ENCODE assay signal across 2 cellular contexts in the genomic region with DNA sequence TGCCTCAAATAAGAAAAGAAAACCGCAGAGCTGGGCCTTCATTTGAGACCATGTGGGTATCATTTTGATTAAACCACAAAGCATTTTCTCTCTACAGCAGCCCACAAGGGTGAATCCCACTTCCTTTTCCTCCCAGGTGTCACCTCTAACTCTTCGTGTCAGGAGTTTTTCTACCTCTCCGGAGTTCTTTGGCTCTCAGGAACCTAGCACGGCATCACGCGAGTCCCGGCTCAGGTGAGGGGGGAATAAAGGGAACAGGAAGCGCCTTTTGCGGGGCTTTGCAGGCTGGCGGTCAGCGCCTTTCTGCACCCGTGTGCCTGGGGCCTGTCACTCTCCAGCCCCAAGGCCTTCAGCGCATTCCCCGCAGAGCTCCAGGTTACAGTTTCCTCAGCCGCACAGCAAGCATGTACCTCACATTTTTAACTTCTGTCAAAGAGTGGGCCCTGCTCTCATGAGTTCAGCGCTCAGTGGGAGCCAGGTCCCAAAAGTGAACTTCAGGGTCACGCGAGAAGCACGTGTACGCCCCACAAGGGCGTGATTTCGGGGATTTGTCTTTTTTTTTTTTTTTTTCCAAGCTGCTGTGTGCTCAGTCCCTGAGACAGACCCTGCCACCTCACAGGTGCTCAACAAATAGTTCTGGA.
A peak's percentile ranks its signal among the peaks of the same experiment; 100 is the strongest.
TF ChIP-seq lines count a peak whose summit lies in the region.

No MANE protein-coding gene starts in this region.

TF ChIP-seq in SK-N-SH treated with all-trans-retinoic acid at 6 μM for 48 hours, 23 proteins besides CTCF, POLR2A, EP300 and RAD21:
- TF ChIP-seq, protein P1, sequence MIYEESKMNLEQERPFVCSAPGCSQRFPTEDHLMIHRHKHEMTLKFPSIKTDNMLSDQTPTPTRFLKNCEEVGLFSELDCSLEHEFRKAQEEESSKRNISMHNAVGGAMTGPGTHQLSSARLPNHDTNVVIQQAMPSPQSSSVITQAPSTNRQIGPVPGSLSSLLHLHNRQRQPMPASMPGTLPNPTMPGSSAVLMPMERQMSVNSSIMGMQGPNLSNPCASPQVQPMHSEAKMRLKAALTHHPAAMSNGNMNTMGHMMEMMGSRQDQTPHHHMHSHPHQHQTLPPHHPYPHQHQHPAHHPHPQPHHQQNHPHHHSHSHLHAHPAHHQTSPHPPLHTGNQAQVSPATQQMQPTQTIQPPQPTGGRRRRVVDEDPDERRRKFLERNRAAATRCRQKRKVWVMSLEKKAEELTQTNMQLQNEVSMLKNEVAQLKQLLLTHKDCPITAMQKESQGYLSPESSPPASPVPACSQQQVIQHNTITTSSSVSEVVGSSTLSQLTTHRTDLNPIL (CRISPR knock-in tag; IDR thresholded peaks at IDR 0.05; ENCODE audit: low read depth), result no peak
- TF ChIP-seq RARB (CRISPR knock-in tag; IDR thresholded peaks at IDR 0.05) (no peak), TOX (CRISPR knock-in tag; IDR thresholded peaks at IDR 0.05; ENCODE audit: borderline replicate concordance) (no peak), ESRRG (CRISPR knock-in tag; IDR thresholded peaks at IDR 0.05) (no peak), ZNF8 (CRISPR knock-in tag; IDR thresholded peaks at IDR 0.05) (no peak)
- TF ChIP-seq, protein P2, sequence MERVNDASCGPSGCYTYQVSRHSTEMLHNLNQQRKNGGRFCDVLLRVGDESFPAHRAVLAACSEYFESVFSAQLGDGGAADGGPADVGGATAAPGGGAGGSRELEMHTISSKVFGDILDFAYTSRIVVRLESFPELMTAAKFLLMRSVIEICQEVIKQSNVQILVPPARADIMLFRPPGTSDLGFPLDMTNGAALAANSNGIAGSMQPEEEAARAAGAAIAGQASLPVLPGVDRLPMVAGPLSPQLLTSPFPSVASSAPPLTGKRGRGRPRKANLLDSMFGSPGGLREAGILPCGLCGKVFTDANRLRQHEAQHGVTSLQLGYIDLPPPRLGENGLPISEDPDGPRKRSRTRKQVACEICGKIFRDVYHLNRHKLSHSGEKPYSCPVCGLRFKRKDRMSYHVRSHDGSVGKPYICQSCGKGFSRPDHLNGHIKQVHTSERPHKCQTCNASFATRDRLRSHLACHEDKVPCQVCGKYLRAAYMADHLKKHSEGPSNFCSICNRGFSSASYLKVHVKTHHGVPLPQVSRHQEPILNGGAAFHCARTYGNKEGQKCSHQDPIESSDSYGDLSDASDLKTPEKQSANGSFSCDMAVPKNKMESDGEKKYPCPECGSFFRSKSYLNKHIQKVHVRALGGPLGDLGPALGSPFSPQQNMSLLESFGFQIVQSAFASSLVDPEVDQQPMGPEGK (CRISPR knock-in tag; IDR thresholded peaks at IDR 0.05; ENCODE audit: borderline replicate concordance), result no peak
TF ChIP-seq in SK-N-SH treated with all-trans-retinoic acid at 6 μM for 48 hours: peak in this region for 0.

TF ChIP-seq in GM12878, 131 proteins besides CTCF, POLR2A, EP300 and RAD21 (continued from another document and continues in another):
- TF ChIP-seq, protein P3, sequence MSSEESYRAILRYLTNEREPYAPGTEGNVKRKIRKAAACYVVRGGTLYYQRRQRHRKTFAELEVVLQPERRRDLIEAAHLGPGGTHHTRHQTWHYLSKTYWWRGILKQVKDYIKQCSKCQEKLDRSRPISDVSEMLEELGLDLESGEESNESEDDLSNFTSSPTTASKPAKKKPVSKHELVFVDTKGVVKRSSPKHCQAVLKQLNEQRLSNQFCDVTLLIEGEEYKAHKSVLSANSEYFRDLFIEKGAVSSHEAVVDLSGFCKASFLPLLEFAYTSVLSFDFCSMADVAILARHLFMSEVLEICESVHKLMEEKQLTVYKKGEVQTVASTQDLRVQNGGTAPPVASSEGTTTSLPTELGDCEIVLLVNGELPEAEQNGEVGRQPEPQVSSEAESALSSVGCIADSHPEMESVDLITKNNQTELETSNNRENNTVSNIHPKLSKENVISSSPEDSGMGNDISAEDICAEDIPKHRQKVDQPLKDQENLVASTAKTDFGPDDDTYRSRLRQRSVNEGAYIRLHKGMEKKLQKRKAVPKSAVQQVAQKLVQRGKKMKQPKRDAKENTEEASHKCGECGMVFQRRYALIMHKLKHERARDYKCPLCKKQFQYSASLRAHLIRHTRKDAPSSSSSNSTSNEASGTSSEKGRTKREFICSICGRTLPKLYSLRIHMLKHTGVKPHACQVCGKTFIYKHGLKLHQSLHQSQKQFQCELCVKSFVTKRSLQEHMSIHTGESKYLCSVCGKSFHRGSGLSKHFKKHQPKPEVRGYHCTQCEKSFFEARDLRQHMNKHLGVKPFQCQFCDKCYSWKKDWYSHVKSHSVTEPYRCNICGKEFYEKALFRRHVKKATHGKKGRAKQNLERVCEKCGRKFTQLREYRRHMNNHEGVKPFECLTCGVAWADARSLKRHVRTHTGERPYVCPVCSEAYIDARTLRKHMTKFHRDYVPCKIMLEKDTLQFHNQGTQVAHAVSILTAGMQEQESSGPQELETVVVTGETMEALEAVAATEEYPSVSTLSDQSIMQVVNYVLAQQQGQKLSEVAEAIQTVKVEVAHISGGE (CRISPR knock-in tag; IDR thresholded peaks at IDR 0.05), result no peak
- TF ChIP-seq NR2F1 (conservative IDR thresholded peaks at IDR 0.05) (peak; percentile 45; the same call in 1 of the 2 replicates), IKZF1 (conservative IDR thresholded peaks at IDR 0.05) (peak; percentile 65; the same call in 1 of the 2 replicates), FOS (IDR thresholded peaks at IDR 0.05; ENCODE audit: borderline replicate concordance, extremely low read depth, insufficient read length) (no peak), TBL1XR1 (IDR thresholded peaks at IDR 0.05; ENCODE audit: low read depth, low read length) (0 out of 2 replicates have a peak, but pooled peaks have one; percentile 37), IKZF2 (IDR thresholded peaks at IDR 0.05) (peak; percentile 63 to 65), CBX3 (IDR thresholded peaks at IDR 0.05; ENCODE audit: borderline replicate concordance, low read depth) (no peak), CREB1 (IDR thresholded peaks at IDR 0.05; ENCODE audit: low read depth) (0 out of 2 replicates have a peak, but pooled peaks have one; percentile 22), TCF3 (IDR thresholded peaks at IDR 0.05; ENCODE audit: borderline replicate concordance, insufficient read depth, low read depth, low read length) (peak; percentile 80; the same call in 1 of the 2 replicates), SPI1 (IDR thresholded peaks at IDR 0.05; ENCODE audit: borderline replicate concordance, insufficient read depth, low read depth, low read length) (peak; percentile 82), BHLHE40 (IDR thresholded peaks at IDR 0.05; ENCODE audit: borderline replicate concordance in 1 of 2, low read depth in 2 of 2, low read length in 1 of 2) (peak; percentile 75 to 88), NFIC (IDR thresholded peaks at IDR 0.05; ENCODE audit: low read depth, low read length) (peak; percentile 93), ZNF217 (IDR thresholded peaks at IDR 0.05) (no peak), PML (IDR thresholded peaks at IDR 0.05; ENCODE audit: low read length) (peak; percentile 89), BMI1 (IDR thresholded peaks at IDR 0.05; ENCODE audit: borderline replicate concordance) (no peak), TCF12 (IDR thresholded peaks at IDR 0.05; ENCODE audit: low read depth, low read length) (0 out of 2 replicates have a peak, but pooled peaks have one; percentile 61), SREBF1 (IDR thresholded peaks at IDR 0.05; ENCODE audit: low read length) (no peak), RBBP5 (conservative IDR thresholded peaks at IDR 0.05) (no peak), HCFC1 (IDR thresholded peaks at IDR 0.05; ENCODE audit: low read length) (no peak), ESRRA (IDR thresholded peaks at IDR 0.05; ENCODE audit: low read length) (no peak), SRF (IDR thresholded peaks at IDR 0.05; ENCODE audit: low read depth in 2 of 2, low read length in 2 of 2) (peak in 1 of 2 experiments; percentile 11; a peak in 1 of 4 replicates), YY1 (IDR thresholded peaks at IDR 0.05; ENCODE audit: low read depth, low read length) (no peak; the same call in 1 of the 2 replicates), CHD2 (IDR thresholded peaks at IDR 0.05; ENCODE audit: borderline replicate concordance, low read depth, low read length) (peak; percentile 41; the same call in 1 of the 2 replicates), JUND (IDR thresholded peaks at IDR 0.05; ENCODE audit: low read depth, low read length) (no peak), POLR2AphosphoS2 (IDR thresholded peaks at IDR 0.05; ENCODE audit: low read depth, low read length) (no peak; the same call in 1 of the 2 replicates), DPF2 (IDR thresholded peaks at IDR 0.05) (peak; percentile 65), RUNX3 (IDR thresholded peaks at IDR 0.05; ENCODE audit: low read length) (peak; percentile 98)
- TF ChIP-seq, protein P4, sequence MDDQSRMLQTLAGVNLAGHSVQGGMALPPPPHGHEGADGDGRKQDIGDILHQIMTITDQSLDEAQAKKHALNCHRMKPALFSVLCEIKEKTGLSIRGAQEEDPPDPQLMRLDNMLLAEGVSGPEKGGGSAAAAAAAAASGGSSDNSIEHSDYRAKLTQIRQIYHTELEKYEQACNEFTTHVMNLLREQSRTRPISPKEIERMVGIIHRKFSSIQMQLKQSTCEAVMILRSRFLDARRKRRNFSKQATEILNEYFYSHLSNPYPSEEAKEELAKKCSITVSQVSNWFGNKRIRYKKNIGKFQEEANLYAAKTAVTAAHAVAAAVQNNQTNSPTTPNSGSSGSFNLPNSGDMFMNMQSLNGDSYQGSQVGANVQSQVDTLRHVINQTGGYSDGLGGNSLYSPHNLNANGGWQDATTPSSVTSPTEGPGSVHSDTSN (IDR thresholded peaks at IDR 0.05; ENCODE audit: insufficient replicate concordance, low read depth, low read length), result peak; percentile 12
- TF ChIP-seq, protein P5, sequence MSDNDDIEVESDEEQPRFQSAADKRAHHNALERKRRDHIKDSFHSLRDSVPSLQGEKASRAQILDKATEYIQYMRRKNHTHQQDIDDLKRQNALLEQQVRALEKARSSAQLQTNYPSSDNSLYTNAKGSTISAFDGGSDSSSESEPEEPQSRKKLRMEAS (IDR thresholded peaks at IDR 0.05; ENCODE audit: low read depth, low read length), result 0 out of 2 replicates have a peak, but pooled peaks have one; percentile 7
- TF ChIP-seq, protein P6, sequence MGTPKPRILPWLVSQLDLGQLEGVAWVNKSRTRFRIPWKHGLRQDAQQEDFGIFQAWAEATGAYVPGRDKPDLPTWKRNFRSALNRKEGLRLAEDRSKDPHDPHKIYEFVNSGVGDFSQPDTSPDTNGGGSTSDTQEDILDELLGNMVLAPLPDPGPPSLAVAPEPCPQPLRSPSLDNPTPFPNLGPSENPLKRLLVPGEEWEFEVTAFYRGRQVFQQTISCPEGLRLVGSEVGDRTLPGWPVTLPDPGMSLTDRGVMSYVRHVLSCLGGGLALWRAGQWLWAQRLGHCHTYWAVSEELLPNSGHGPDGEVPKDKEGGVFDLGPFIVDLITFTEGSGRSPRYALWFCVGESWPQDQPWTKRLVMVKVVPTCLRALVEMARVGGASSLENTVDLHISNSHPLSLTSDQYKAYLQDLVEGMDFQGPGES (IDR thresholded peaks at IDR 0.05), result no peak
- TF ChIP-seq, protein P7, sequence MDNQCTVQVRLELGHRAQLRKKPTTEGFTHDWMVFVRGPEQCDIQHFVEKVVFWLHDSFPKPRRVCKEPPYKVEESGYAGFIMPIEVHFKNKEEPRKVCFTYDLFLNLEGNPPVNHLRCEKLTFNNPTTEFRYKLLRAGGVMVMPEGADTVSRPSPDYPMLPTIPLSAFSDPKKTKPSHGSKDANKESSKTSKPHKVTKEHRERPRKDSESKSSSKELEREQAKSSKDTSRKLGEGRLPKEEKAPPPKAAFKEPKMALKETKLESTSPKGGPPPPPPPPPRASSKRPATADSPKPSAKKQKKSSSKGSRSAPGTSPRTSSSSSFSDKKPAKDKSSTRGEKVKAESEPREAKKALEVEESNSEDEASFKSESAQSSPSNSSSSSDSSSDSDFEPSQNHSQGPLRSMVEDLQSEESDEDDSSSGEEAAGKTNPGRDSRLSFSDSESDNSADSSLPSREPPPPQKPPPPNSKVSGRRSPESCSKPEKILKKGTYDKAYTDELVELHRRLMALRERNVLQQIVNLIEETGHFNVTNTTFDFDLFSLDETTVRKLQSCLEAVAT (IDR thresholded peaks at IDR 0.05), result no peak; the same call in 1 of the 2 replicates
- TF ChIP-seq, protein P8, sequence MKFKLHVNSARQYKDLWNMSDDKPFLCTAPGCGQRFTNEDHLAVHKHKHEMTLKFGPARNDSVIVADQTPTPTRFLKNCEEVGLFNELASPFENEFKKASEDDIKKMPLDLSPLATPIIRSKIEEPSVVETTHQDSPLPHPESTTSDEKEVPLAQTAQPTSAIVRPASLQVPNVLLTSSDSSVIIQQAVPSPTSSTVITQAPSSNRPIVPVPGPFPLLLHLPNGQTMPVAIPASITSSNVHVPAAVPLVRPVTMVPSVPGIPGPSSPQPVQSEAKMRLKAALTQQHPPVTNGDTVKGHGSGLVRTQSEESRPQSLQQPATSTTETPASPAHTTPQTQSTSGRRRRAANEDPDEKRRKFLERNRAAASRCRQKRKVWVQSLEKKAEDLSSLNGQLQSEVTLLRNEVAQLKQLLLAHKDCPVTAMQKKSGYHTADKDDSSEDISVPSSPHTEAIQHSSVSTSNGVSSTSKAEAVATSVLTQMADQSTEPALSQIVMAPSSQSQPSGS (IDR thresholded peaks at IDR 0.05; ENCODE audit: low read length), result peak; percentile 57; the same call in 1 of the 2 replicates
- TF ChIP-seq, protein P9, sequence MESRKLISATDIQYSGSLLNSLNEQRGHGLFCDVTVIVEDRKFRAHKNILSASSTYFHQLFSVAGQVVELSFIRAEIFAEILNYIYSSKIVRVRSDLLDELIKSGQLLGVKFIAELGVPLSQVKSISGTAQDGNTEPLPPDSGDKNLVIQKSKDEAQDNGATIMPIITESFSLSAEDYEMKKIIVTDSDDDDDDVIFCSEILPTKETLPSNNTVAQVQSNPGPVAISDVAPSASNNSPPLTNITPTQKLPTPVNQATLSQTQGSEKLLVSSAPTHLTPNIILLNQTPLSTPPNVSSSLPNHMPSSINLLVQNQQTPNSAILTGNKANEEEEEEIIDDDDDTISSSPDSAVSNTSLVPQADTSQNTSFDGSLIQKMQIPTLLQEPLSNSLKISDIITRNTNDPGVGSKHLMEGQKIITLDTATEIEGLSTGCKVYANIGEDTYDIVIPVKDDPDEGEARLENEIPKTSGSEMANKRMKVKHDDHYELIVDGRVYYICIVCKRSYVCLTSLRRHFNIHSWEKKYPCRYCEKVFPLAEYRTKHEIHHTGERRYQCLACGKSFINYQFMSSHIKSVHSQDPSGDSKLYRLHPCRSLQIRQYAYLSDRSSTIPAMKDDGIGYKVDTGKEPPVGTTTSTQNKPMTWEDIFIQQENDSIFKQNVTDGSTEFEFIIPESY (IDR thresholded peaks at IDR 0.05), result no peak
- TF ChIP-seq, protein P10, sequence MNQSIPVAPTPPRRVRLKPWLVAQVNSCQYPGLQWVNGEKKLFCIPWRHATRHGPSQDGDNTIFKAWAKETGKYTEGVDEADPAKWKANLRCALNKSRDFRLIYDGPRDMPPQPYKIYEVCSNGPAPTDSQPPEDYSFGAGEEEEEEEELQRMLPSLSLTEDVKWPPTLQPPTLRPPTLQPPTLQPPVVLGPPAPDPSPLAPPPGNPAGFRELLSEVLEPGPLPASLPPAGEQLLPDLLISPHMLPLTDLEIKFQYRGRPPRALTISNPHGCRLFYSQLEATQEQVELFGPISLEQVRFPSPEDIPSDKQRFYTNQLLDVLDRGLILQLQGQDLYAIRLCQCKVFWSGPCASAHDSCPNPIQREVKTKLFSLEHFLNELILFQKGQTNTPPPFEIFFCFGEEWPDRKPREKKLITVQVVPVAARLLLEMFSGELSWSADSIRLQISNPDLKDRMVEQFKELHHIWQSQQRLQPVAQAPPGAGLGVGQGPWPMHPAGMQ (IDR thresholded peaks at IDR 0.05; ENCODE audit: borderline replicate concordance), result no peak
- TF ChIP-seq, protein P11, sequence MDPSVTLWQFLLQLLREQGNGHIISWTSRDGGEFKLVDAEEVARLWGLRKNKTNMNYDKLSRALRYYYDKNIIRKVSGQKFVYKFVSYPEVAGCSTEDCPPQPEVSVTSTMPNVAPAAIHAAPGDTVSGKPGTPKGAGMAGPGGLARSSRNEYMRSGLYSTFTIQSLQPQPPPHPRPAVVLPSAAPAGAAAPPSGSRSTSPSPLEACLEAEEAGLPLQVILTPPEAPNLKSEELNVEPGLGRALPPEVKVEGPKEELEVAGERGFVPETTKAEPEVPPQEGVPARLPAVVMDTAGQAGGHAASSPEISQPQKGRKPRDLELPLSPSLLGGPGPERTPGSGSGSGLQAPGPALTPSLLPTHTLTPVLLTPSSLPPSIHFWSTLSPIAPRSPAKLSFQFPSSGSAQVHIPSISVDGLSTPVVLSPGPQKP (IDR thresholded peaks at IDR 0.05; ENCODE audit: low read depth, low read length), result no peak
